Comparison of ENCODE assay signal across 8 cellular contexts in the genomic region with DNA sequence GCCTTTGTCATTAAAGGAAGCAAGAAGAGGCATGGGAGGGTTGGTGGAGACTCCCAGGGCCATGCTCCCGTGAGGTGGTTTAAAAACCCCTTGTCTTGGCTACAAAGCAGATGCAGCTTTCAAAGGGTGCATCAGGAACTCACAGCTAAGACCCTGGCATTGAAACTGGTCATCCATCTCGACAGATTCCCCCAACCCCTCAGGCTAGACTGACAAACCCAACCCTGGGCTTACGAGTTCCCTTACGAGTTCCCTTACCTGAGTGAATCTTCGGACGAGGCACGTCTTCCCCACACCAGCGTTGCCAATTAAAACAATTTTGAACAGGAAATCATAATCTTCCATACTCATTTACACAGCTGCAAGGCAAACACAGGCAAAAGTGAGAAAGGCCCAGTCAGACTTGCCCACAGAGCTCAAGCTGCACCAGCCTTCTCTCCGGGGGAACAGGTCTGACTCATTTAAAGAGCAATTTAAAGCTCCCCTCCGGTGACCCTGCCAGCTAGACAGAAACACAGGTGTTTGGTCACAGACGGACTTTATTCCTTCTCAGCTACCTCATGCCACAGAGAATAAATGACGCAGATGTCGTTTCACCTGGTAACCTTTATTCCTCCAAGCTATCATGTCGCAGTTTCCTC.
DNase-seq lines count a peak whose midpoint lies in the region; ATAC-seq, FAIRE-seq and TF ChIP-seq lines count a peak whose summit lies in the region.

No MANE protein-coding gene starts in this region.

- TF ChIP-seq EP300 in tibial nerve (IDR thresholded peaks at IDR 0.05), result no peak

- H3K27me3 ChIP-seq in tibial nerve (no peaks in the 10 kb centered on the region), MG63 (no peaks in the 10 kb centered on the region)

- H3K9me3 Mint-ChIP-seq in activated naive CD8-positive, alpha-beta T cell treated with anti-CD3 and anti-CD28 coated beads for 36 hours, result no peaks in the 10 kb centered on the region

- WGBS in tibial nerve, 2 donors, result 78 to 83% methylated on average over 14 of the region's 14 CpGs

- no peak overlapping the region for H3K4me3 Mint-ChIP-seq in activated naive CD8-positive, alpha-beta T cell treated with anti-CD3 and anti-CD28 coated beads for 36 hours

- H3K27ac ChIP-seq in tibial nerve, result peak overlapping the region in 3 of 4 donors; percentile 42 to 53 (median 49)

- H3K9me3 ChIP-seq in tibial nerve (no peaks in the 10 kb centered on the region), MG63 (no peaks in the 10 kb centered on the region)

- no peak for FAIRE-seq in urothelium cell line (lab: Jason Lieb, UNC)

- peaks cover 78% of the 10 kb centered on the region for H3K4me1 Mint-ChIP-seq in activated naive CD8-positive, alpha-beta T cell treated with anti-CD3 and anti-CD28 coated beads for 36 hours

- intact Hi-C loops in sciatic nerve (cut with DNase I), result no loop called here

- H3K4me3 ChIP-seq in tibial nerve (peak overlapping the region in 1 of 4 donors; percentile 1), MG63 (no peak overlapping the region)

- TF ChIP-seq POLR2A in tibial nerve (IDR thresholded peaks at IDR 0.05), result no peak

- peak overlapping the region; percentile 94 for H3K27ac Mint-ChIP-seq in activated naive CD8-positive, alpha-beta T cell treated with anti-CD3 and anti-CD28 coated beads for 36 hours

- H3K4me1 ChIP-seq in tibial nerve, result peaks cover 0 to 64% (median 14%) of the 10 kb centered on the region in 4 donors

- H3K36me3 Mint-ChIP-seq in activated naive CD8-positive, alpha-beta T cell treated with anti-CD3 and anti-CD28 coated beads for 36 hours, result peaks cover 38% of the 10 kb centered on the region

- H3K27me3 Mint-ChIP-seq in activated naive CD8-positive, alpha-beta T cell treated with anti-CD3 and anti-CD28 coated beads for 36 hours, result no peaks in the 10 kb centered on the region

- ATAC-seq in GM19468 (IDR thresholded peaks at IDR 0.05; ENCODE audit: extremely low read depth, unreplicated experiment), result peak; percentile 93
- ATAC-seq in HG03460 (IDR thresholded peaks at IDR 0.05; ENCODE audit: unreplicated experiment), result peak; percentile 94
- ATAC-seq in sciatic nerve, result no peak

- H3K36me3 ChIP-seq in tibial nerve (peaks cover 0 to 8% (median 0%) of the 10 kb centered on the region in 3 donors), MG63 (no peaks in the 10 kb centered on the region; the same call in 1 of the 2 replicates)

- TF ChIP-seq CTCF in GM13976 (IDR thresholded peaks at IDR 0.05; ENCODE audit: borderline replicate concordance, control extremely low read depth, extremely low read depth, insufficient read depth, missing control alignments) (no peak), tibial nerve (IDR thresholded peaks at IDR 0.05) (no peak)

- DNase-seq in GM13976 (ENCODE audit: low spot score) (peak; percentile 55), tibial nerve (ENCODE audit: low spot score in 2 of 2) (no peak), sciatic nerve (ENCODE audit: low spot score) (no peak), urothelium cell line (ENCODE audit: low spot score) (no peak), MG63 (no peak)
- peak; percentile 45 for DNase-seq in activated naive CD8-positive, alpha-beta T cell treated with anti-CD3 and anti-CD28 coated beads for 36 hours

- in situ Hi-C loops in GM13976 (cut with MboI; ENCODE audit: low sequenced_read_pairs, unreplicated experiment), result no loop called here

Comparison
In these comparisons a context has a peak if more than half of its experiments do, and no peak if none do; other contexts are left out.
1. DNase-seq: peak in GM13976 (single experiment) and activated naive CD8-positive, alpha-beta T cell treated with anti-CD3 and anti-CD28 coated beads for 36 hours (single experiment); none in tibial nerve (0 of 2), sciatic nerve (single experiment), urothelium cell line (single experiment) and MG63 (single experiment).